ENCODE assay signal across 8 cellular contexts in genomic region chr15:81000626-81001179, GRCh38. TPM values are rescaled to one million over a fixed set of nuclear protein-coding genes. Genes with fewer than 3 reads are reported as not detected.
DNase-seq lines count a peak whose midpoint lies in the region; ATAC-seq and TF ChIP-seq lines count a peak whose summit lies in the region.

TLNRD1 (plus strand) TSS chr15:81000923; CDS start chr15:81002272, 1,349 bp downstream.

- 0 to 1% methylated on average over 45 to 59 of the region's 67 CpGs for WGBS in lower leg skin, 2 donors

- ATAC-seq in GM19397 (IDR thresholded peaks at IDR 0.05; ENCODE audit: unreplicated experiment) (peak; percentile 62), HG03565 (IDR thresholded peaks at IDR 0.05; ENCODE audit: unreplicated experiment) (peak; percentile 42)

- peaks cover 0 to 6% (median 0%) of the 10 kb centered on the region in 3 donors for H3K27me3 Mint-ChIP-seq in CD14-positive monocyte (ENCODE audit: low read depth in 3 of 3)
- no peaks in the 10 kb centered on the region for H3K27me3 Mint-ChIP-seq in activated CD4-positive, alpha-beta memory T cell treated with anti-CD3 and anti-CD28 coated beads for 36 hours

- no peaks in the 10 kb centered on the region for H3K27me3 ChIP-seq in dorsolateral prefrontal cortex

- peak; percentile 84 for DNase-seq in CD14-positive monocyte (ENCODE audit: low spot score)
- peak; percentile 83 for DNase-seq in NCI-H774 (lab: John Stamatoyannopoulos, UW)
- peak; percentile 92 for DNase-seq in activated CD4-positive, alpha-beta memory T cell treated with anti-CD3 and anti-CD28 coated beads for 36 hours
- peak; percentile 56 to 93 (median 84) for DNase-seq in dorsolateral prefrontal cortex
- peak; percentile 89 to 98 for DNase-seq in lower leg skin (ENCODE audit: low spot score in 2 of 2)
- DNase-seq in stimulated activated CD4-positive, alpha-beta T cell treated with anti-CD3 and anti-CD28 coated beads, Interleukin-4, amount 100 ng/mL, for 4 hours = peak; percentile 79 to 83

- POLR2A ChIA-PET in activated CD4-positive, alpha-beta memory T cell treated with anti-CD3 and anti-CD28 coated beads for 36 hours (lab: Charles Lee) = interaction anchor here (0.7 to 3.0 kb wide), 11 partner anchors 9 to 301 kb away, joined by 3 to 22 read pairs (median 5); no protein-coding TSS in a partner anchor

- CTCF ChIA-PET in activated CD4-positive, alpha-beta memory T cell treated with anti-CD3 and anti-CD28 coated beads for 36 hours (lab: Charles Lee) = interaction anchor here (0.5 to 6.3 kb wide), 7 partner anchors 10 to 266 kb away, joined by 3 to 53 read pairs (median 4); no protein-coding TSS in a partner anchor

- H3K9me3 Mint-ChIP-seq in CD14-positive monocyte = peaks cover 0 to 12% (median 3%) of the 10 kb centered on the region in 7 donors
- H3K9me3 Mint-ChIP-seq in activated CD4-positive, alpha-beta memory T cell treated with anti-CD3 and anti-CD28 coated beads for 36 hours = peaks cover 5% of the 10 kb centered on the region

- no peak for TF ChIP-seq POLR2A in lower leg skin (IDR thresholded peaks at IDR 0.05)

- TF ChIP-seq CTCF in CD14-positive monocyte (IDR thresholded peaks at IDR 0.05) (no peak), dorsolateral prefrontal cortex (IDR thresholded peaks at IDR 0.05 in 54 of 56, conservative IDR thresholded peaks at IDR 0.05 in 2 of 56; ENCODE audit: low read depth in 1 of 56, partially characterized antibody in 56 of 56) (peak in 9 of 56 donors; percentile 8 to 30 (median 15)), lower leg skin (IDR thresholded peaks at IDR 0.05) (no peak)

- intact Hi-C loops in CD14-positive monocyte (cut with micrococcal nuclease) (loop anchor here (5.0 to 10.0 kb wide), 3 partner anchors 54 to 294 kb away; no protein-coding TSS in a partner anchor), dorsolateral prefrontal cortex (cut with DNase I) (loop anchor here (5.0 to 10.0 kb wide), 3 partner anchors 47 to 107 kb away; no protein-coding TSS in a partner anchor), lower leg skin (cut with DNase I; ENCODE audit: low total_unique reads) (no loop called here)
- intact Hi-C loops in activated CD4-positive, alpha-beta memory T cell treated with anti-CD3 and anti-CD28 coated beads for 36 hours (cut with micrococcal nuclease) = loop anchor here (1.0 to 2.0 kb wide), 4 partner anchors 11 to 1046 kb away; partner anchors contain the start of genes MESD and MEX3B

- H3K36me3 Mint-ChIP-seq in CD14-positive monocyte = peaks cover 17 to 19% of the 10 kb centered on the region in 2 donors
- peaks cover 18% of the 10 kb centered on the region for H3K36me3 Mint-ChIP-seq in activated CD4-positive, alpha-beta memory T cell treated with anti-CD3 and anti-CD28 coated beads for 36 hours

- peak within 1 kb of the TSS; percentile 94 to 96 for H3K4me3 Mint-ChIP-seq in CD14-positive monocyte
- peak within 1 kb of the TSS; percentile 97 for H3K4me3 Mint-ChIP-seq in activated CD4-positive, alpha-beta memory T cell treated with anti-CD3 and anti-CD28 coated beads for 36 hours

- peak within 1 kb of the TSS; percentile 78 to 99 (median 97) for H3K27ac ChIP-seq in dorsolateral prefrontal cortex

- H3K4me1 Mint-ChIP-seq in CD14-positive monocyte = peaks cover 36% of the 10 kb centered on the region
- H3K4me1 Mint-ChIP-seq in activated CD4-positive, alpha-beta memory T cell treated with anti-CD3 and anti-CD28 coated beads for 36 hours (ENCODE audit: low read depth) = peaks cover 42% of the 10 kb centered on the region

- H3K27ac Mint-ChIP-seq in CD14-positive monocyte = peak within 1 kb of the TSS; percentile 90 to 97 (median 94)
- H3K27ac Mint-ChIP-seq in activated CD4-positive, alpha-beta memory T cell treated with anti-CD3 and anti-CD28 coated beads for 36 hours = peak within 1 kb of the TSS; percentile 99

- peak within 1 kb of the TSS; percentile 60 to 95 (median 87) for H3K4me3 ChIP-seq in dorsolateral prefrontal cortex
- peak within 1 kb of the TSS; percentile 77 for H3K4me3 ChIP-seq in lower leg skin (ENCODE audit: low read depth, poor library complexity, severe bottlenecking)

RNA-seq across cellular contexts. Expression of gene TLNRD1, which starts in this region (rescaled TPM):
- 1 to 10 TPM; 2.6 to 3.4 TPM for polyA plus RNA-seq in CD14-positive monocyte
- total RNA-seq in activated CD4-positive, alpha-beta memory T cell treated with anti-CD3 and anti-CD28 coated beads for 36 hours = 10 to 100 TPM; 23.5 to 25.4 TPM
- total RNA-seq in dorsolateral prefrontal cortex (10 to 100 TPM; 10.3 to 20.4 (median 16.1) TPM), lower leg skin (10 to 100 TPM in 3 of 4 donors, 1 to 10 TPM in 1; 7.3 to 15.0 (median 12.1) TPM)

Comparison
In these comparisons a context has a peak if more than half of its experiments do, and no peak if none do; other contexts are left out.
1. Peak in every context shown above with its lines: DNase-seq, ATAC-seq, H3K4me3 ChIP-seq and H3K27ac ChIP-seq.